In the genomic region with DNA sequence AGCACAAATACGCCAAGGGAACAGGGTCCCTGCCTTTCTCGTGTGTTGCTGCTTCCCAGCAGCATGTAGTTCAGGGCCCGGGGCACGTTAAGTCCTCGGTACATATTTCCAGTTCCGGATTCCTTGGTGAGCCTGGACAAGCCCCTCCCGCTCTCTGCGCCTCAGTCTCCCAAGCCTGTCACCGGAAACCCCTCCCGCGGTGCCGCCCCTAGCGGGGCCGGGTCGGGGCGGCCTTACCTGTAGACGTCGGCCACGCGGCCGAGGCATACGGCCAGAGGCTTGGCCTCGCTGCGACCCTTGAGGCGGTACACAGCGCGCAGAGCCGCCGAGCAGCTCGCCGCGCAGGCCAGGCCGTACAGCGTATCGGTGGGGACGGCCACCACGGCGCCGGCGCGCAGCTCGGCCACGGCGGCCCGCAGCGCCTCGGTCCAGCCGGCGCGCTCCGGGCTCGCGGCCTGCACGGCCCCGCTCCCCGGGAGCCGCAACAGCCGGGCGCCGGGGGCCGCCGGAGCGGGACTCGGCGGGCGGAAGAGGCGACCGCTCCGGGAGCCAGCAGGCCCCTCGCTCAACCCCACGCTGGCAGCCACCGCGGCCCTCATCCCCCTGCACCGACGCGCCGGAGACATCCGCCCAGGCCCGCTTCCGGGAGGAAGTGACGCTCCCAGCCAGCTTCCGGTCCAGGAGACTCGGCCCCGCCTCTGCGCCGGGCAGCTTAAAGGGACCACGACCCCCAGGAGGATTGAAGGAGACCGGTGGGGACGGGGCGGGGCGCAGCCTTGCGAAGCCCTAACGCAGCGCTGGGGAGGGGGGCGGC, we compare ENCODE assay signal across 1 cellular context.
TF ChIP-seq lines count a peak whose summit lies in the region.

A gene (plus strand): TSS at position 236 of the 814 bp plus-strand sequence. CDS start 615 bp downstream, outside the sequence.
A gene with protein sequence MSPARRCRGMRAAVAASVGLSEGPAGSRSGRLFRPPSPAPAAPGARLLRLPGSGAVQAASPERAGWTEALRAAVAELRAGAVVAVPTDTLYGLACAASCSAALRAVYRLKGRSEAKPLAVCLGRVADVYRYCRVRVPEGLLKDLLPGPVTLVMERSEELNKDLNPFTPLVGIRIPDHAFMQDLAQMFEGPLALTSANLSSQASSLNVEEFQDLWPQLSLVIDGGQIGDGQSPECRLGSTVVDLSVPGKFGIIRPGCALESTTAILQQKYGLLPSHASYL (minus strand): TSS at position 654 of the 814 bp plus-strand sequence. CDS start 28 bp downstream, at position 626.

TF ChIP-seq in HepG2, 621 proteins besides CTCF, POLR2A, EP300 and RAD21 (continued from another document and continues in another):
- no peak for TF ChIP-seq GZF1 (CRISPR knock-in tag; IDR thresholded peaks at IDR 0.05)
- TF ChIP-seq ZNF768 (CRISPR knock-in tag; IDR thresholded peaks at IDR 0.05): peak; percentile 41; the same call in 1 of the 2 replicates
- TF ChIP-seq, protein P1, sequence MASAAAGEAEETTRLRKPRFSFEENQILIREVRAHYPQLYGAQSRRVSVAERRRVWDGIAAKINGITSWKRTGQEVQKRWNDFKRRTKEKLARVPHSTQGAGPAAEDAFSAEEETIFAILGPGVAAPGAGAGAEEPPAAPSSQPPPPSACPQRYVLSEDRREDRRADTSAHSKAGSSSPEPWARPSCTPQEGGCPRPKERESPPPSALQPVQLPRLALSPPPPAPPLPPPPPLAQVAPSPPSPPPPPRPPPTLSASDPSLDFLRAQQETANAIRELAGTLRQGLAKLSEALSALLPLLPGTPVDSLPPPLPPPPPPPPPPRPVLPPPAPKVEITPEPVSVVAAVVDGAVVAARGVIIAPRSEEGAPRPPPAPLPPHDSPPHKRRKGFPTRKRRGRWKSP (CRISPR knock-in tag; IDR thresholded peaks at IDR 0.05): peak; percentile 52
- 0 out of 2 replicates have a peak, but pooled peaks have one; percentile 52 for TF ChIP-seq ATF7-NPFF (CRISPR knock-in tag; IDR thresholded peaks at IDR 0.05; ENCODE audit: low read depth)
- TF ChIP-seq KLF9 (CRISPR knock-in tag; IDR thresholded peaks at IDR 0.05; ENCODE audit: low read depth): no peak
- TF ChIP-seq, protein P2, sequence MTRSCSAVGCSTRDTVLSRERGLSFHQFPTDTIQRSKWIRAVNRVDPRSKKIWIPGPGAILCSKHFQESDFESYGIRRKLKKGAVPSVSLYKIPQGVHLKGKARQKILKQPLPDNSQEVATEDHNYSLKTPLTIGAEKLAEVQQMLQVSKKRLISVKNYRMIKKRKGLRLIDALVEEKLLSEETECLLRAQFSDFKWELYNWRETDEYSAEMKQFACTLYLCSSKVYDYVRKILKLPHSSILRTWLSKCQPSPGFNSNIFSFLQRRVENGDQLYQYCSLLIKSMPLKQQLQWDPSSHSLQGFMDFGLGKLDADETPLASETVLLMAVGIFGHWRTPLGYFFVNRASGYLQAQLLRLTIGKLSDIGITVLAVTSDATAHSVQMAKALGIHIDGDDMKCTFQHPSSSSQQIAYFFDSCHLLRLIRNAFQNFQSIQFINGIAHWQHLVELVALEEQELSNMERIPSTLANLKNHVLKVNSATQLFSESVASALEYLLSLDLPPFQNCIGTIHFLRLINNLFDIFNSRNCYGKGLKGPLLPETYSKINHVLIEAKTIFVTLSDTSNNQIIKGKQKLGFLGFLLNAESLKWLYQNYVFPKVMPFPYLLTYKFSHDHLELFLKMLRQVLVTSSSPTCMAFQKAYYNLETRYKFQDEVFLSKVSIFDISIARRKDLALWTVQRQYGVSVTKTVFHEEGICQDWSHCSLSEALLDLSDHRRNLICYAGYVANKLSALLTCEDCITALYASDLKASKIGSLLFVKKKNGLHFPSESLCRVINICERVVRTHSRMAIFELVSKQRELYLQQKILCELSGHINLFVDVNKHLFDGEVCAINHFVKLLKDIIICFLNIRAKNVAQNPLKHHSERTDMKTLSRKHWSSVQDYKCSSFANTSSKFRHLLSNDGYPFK (CRISPR knock-in tag; IDR thresholded peaks at IDR 0.05; ENCODE audit: borderline replicate concordance): peak; percentile 33; the same call in 1 of the 2 replicates
- TF ChIP-seq, protein P3, sequence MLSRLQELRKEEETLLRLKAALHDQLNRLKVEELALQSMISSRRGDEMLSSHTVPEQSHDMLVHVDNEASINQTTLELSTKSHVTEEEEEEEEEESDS (CRISPR knock-in tag; IDR thresholded peaks at IDR 0.05; ENCODE audit: borderline replicate concordance): no peak
- TF ChIP-seq TAF1 (CRISPR knock-in tag; IDR thresholded peaks at IDR 0.05): peak; percentile 48
- TF ChIP-seq ZNF766 (CRISPR knock-in tag; IDR thresholded peaks at IDR 0.05; ENCODE audit: borderline replicate concordance): 0 out of 2 replicates have a peak, but pooled peaks have one; percentile 39
- TF ChIP-seq, protein P4, sequence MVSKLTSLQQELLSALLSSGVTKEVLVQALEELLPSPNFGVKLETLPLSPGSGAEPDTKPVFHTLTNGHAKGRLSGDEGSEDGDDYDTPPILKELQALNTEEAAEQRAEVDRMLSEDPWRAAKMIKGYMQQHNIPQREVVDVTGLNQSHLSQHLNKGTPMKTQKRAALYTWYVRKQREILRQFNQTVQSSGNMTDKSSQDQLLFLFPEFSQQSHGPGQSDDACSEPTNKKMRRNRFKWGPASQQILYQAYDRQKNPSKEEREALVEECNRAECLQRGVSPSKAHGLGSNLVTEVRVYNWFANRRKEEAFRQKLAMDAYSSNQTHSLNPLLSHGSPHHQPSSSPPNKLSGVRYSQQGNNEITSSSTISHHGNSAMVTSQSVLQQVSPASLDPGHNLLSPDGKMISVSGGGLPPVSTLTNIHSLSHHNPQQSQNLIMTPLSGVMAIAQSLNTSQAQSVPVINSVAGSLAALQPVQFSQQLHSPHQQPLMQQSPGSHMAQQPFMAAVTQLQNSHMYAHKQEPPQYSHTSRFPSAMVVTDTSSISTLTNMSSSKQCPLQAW (CRISPR knock-in tag; IDR thresholded peaks at IDR 0.05): peak; percentile 10; the same call in 1 of the 2 replicates
- TF ChIP-seq KDM3A (CRISPR knock-in tag; IDR thresholded peaks at IDR 0.05; ENCODE audit: low read depth): 0 out of 2 replicates have a peak, but pooled peaks have one; percentile 10
- peak; percentile 90 for TF ChIP-seq TEAD3 (CRISPR knock-in tag; optimal IDR thresholded peaks at IDR 0.05; ENCODE audit: borderline replicate concordance)
- 0 out of 2 replicates have a peak, but pooled peaks have one; percentile 65 for TF ChIP-seq PCBP1 (IDR thresholded peaks at IDR 0.05; ENCODE audit: borderline replicate concordance, low read depth, low read length)
- TF ChIP-seq, protein P5, sequence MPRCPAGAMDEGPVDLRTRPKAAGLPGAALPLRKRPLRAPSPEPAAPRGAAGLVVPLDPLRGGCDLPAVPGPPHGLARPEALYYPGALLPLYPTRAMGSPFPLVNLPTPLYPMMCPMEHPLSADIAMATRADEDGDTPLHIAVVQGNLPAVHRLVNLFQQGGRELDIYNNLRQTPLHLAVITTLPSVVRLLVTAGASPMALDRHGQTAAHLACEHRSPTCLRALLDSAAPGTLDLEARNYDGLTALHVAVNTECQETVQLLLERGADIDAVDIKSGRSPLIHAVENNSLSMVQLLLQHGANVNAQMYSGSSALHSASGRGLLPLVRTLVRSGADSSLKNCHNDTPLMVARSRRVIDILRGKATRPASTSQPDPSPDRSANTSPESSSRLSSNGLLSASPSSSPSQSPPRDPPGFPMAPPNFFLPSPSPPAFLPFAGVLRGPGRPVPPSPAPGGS (CRISPR knock-in tag; IDR thresholded peaks at IDR 0.05): peak; percentile 31; the same call in 1 of the 2 replicates
- TF ChIP-seq TGIF2 (CRISPR knock-in tag; IDR thresholded peaks at IDR 0.05): 0 out of 2 replicates have a peak, but pooled peaks have one; percentile 2
- TF ChIP-seq TBX2 (CRISPR knock-in tag; IDR thresholded peaks at IDR 0.05; ENCODE audit: borderline replicate concordance): peak; percentile 47; the same call in 1 of the 2 replicates
- TF ChIP-seq GABPB1 (CRISPR knock-in tag; IDR thresholded peaks at IDR 0.05): peak; percentile 93
- TF ChIP-seq, protein P6, sequence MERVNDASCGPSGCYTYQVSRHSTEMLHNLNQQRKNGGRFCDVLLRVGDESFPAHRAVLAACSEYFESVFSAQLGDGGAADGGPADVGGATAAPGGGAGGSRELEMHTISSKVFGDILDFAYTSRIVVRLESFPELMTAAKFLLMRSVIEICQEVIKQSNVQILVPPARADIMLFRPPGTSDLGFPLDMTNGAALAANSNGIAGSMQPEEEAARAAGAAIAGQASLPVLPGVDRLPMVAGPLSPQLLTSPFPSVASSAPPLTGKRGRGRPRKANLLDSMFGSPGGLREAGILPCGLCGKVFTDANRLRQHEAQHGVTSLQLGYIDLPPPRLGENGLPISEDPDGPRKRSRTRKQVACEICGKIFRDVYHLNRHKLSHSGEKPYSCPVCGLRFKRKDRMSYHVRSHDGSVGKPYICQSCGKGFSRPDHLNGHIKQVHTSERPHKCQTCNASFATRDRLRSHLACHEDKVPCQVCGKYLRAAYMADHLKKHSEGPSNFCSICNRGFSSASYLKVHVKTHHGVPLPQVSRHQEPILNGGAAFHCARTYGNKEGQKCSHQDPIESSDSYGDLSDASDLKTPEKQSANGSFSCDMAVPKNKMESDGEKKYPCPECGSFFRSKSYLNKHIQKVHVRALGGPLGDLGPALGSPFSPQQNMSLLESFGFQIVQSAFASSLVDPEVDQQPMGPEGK (CRISPR knock-in tag; IDR thresholded peaks at IDR 0.05): peak; percentile 94
- TF ChIP-seq, protein P7, sequence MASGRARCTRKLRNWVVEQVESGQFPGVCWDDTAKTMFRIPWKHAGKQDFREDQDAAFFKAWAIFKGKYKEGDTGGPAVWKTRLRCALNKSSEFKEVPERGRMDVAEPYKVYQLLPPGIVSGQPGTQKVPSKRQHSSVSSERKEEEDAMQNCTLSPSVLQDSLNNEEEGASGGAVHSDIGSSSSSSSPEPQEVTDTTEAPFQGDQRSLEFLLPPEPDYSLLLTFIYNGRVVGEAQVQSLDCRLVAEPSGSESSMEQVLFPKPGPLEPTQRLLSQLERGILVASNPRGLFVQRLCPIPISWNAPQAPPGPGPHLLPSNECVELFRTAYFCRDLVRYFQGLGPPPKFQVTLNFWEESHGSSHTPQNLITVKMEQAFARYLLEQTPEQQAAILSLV (CRISPR knock-in tag; IDR thresholded peaks at IDR 0.05; ENCODE audit: borderline replicate concordance): peak; percentile 17; the same call in 1 of the 2 replicates
- TF ChIP-seq, protein P8, sequence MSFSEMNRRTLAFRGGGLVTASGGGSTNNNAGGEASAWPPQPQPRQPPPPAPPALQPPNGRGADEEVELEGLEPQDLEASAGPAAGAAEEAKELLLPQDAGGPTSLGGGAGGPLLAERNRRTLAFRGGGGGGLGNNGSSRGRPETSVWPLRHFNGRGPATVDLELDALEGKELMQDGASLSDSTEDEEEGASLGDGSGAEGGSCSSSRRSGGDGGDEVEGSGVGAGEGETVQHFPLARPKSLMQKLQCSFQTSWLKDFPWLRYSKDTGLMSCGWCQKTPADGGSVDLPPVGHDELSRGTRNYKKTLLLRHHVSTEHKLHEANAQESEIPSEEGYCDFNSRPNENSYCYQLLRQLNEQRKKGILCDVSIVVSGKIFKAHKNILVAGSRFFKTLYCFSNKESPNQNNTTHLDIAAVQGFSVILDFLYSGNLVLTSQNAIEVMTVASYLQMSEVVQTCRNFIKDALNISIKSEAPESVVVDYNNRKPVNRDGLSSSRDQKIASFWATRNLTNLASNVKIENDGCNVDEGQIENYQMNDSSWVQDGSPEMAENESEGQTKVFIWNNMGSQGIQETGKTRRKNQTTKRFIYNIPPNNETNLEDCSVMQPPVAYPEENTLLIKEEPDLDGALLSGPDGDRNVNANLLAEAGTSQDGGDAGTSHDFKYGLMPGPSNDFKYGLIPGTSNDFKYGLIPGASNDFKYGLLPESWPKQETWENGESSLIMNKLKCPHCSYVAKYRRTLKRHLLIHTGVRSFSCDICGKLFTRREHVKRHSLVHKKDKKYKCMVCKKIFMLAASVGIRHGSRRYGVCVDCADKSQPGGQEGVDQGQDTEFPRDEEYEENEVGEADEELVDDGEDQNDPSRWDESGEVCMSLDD (CRISPR knock-in tag; IDR thresholded peaks at IDR 0.05; ENCODE audit: borderline replicate concordance): peak; percentile 76; the same call in 1 of the 2 replicates
- peak; percentile 77 for TF ChIP-seq SP2 (CRISPR knock-in tag; IDR thresholded peaks at IDR 0.05)
- peak; percentile 83 for TF ChIP-seq MXD4 (CRISPR knock-in tag; IDR thresholded peaks at IDR 0.05)
- peak; percentile 62 for TF ChIP-seq HCFC1 (IDR thresholded peaks at IDR 0.05; ENCODE audit: low read depth, low read length)
- TF ChIP-seq SP1 (IDR thresholded peaks at IDR 0.05): no peak
- TF ChIP-seq SP1 (CRISPR knock-in tag; IDR thresholded peaks at IDR 0.05): peak; percentile 56; the same call in 1 of the 2 replicates
- TF ChIP-seq FLYWCH1 (CRISPR knock-in tag; IDR thresholded peaks at IDR 0.05): 0 out of 2 replicates have a peak, but pooled peaks have one; percentile 57
- 0 out of 2 replicates have a peak, but pooled peaks have one; percentile 37 for TF ChIP-seq NR2C2 (CRISPR knock-in tag; IDR thresholded peaks at IDR 0.05; ENCODE audit: borderline replicate concordance)
- TF ChIP-seq ZNF569 (CRISPR knock-in tag; IDR thresholded peaks at IDR 0.05; ENCODE audit: borderline replicate concordance): no peak
- TF ChIP-seq ADNP (CRISPR knock-in tag; IDR thresholded peaks at IDR 0.05): no peak
- TF ChIP-seq ERF (CRISPR knock-in tag; IDR thresholded peaks at IDR 0.05): peak; percentile 64; the same call in 1 of the 2 replicates
- no peak for TF ChIP-seq KDM4B (CRISPR knock-in tag; IDR thresholded peaks at IDR 0.05)
- TF ChIP-seq, protein P9, sequence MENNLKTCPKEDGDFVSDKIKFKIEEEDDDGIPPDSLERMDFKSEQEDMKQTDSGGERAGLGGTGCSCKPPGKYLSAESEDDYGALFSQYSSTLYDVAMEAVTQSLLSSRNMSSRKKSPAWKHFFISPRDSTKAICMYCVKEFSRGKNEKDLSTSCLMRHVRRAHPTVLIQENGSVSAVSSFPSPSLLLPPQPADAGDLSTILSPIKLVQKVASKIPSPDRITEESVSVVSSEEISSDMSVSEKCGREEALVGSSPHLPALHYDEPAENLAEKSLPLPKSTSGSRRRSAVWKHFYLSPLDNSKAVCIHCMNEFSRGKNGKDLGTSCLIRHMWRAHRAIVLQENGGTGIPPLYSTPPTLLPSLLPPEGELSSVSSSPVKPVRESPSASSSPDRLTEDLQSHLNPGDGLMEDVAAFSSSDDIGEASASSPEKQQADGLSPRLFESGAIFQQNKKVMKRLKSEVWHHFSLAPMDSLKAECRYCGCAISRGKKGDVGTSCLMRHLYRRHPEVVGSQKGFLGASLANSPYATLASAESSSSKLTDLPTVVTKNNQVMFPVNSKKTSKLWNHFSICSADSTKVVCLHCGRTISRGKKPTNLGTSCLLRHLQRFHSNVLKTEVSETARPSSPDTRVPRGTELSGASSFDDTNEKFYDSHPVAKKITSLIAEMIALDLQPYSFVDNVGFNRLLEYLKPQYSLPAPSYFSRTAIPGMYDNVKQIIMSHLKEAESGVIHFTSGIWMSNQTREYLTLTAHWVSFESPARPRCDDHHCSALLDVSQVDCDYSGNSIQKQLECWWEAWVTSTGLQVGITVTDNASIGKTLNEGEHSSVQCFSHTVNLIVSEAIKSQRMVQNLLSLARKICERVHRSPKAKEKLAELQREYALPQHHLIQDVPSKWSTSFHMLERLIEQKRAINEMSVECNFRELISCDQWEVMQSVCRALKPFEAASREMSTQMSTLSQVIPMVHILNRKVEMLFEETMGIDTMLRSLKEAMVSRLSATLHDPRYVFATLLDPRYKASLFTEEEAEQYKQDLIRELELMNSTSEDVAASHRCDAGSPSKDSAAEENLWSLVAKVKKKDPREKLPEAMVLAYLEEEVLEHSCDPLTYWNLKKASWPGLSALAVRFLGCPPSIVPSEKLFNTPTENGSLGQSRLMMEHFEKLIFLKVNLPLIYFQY (CRISPR knock-in tag; IDR thresholded peaks at IDR 0.05; ENCODE audit: borderline replicate concordance): 0 out of 2 replicates have a peak, but pooled peaks have one; percentile 13
- TF ChIP-seq ZFY (CRISPR knock-in tag; IDR thresholded peaks at IDR 0.05): peak; percentile 93
